In genomic region chr14:88168498-88169165, GRCh38 we compare ENCODE assay signal across 9 cellular contexts.
DNase-seq lines count a peak whose midpoint lies in the region; ATAC-seq, FAIRE-seq and TF ChIP-seq lines count a peak whose summit lies in the region.
"Had no signal": no experiment of that assay in that cellular context is flagged by ENCODE, and none has a peak within 500 bp of the region (broad histone marks: within the 10 kb centered on the region; RNA-seq: fewer than 3 reads in every experiment).

No MANE protein-coding gene starts in this region.

- FAIRE-seq in small intestine (lab: Jason Lieb, UNC), result no peak

- 38 to 62% methylated on average over 2 of the region's 3 CpGs for WGBS in gastroesophageal sphincter (ENCODE audit: low coverage in 1 of 2), 2 donors
- WGBS in small intestine, 3 donors, result 59 to 65% (median 61%) methylated on average over 3 of the region's 3 CpGs

- intact Hi-C loops in A673 (cut with micrococcal nuclease; ENCODE audit: unreplicated experiment), result loop anchor here (1.0 to 2.0 kb wide), 2 partner anchors 155 to 224 kb away; no protein-coding TSS in a partner anchor

- no peaks in the 10 kb centered on the region for H3K9me3 ChIP-seq in A673 (ENCODE audit: low read depth, low read length, poor library complexity, severe bottlenecking)
- H3K9me3 ChIP-seq in gastroesophageal sphincter, result peaks cover 0 to 10% (median 0%) of the 10 kb centered on the region in 3 donors
- H3K9me3 ChIP-seq in small intestine (ENCODE audit: control insufficient read depth, low read depth), result no peaks in the 10 kb centered on the region

- peak; percentile 68 for DNase-seq in A673 (ENCODE audit: low spot score)
- DNase-seq in NOMO-1 (lab: John Stamatoyannopoulos, UW; ENCODE audit: unreplicated experiment in 2 of 2), result peak; percentile 39 to 55
- peak; percentile 36 for DNase-seq in activated T-cell treated with anti-CD3 and anti-CD28 coated beads for 48 hours (ENCODE audit: low read depth)
- peak; percentile 71 for DNase-seq in small intestine
- no peak for DNase-seq in omental fat pad (ENCODE audit: low spot score)

- H3K36me3 ChIP-seq in A673 (ENCODE audit: insufficient read depth, low read length, poor library complexity, severe bottlenecking) (no peaks in the 10 kb centered on the region), gastroesophageal sphincter (no peaks in the 10 kb centered on the region), small intestine (ENCODE audit: control insufficient read depth in 2 of 2, insufficient read depth in 2 of 2, low read length in 2 of 2) (no peaks in the 10 kb centered on the region)

- H3K27me3 ChIP-seq in A673 (replicated peaks; ENCODE audit: insufficient read depth, low read depth, low read length, poor library complexity) (no peaks in the 10 kb centered on the region), gastroesophageal sphincter (no peaks in the 10 kb centered on the region), small intestine (ENCODE audit: control insufficient read depth in 2 of 2, insufficient read depth in 2 of 2, low read length in 2 of 2) (peaks cover 0 to 2% of the 10 kb centered on the region in 2 donors)

- TF ChIP-seq CTCF in A673 (conservative IDR thresholded peaks at IDR 0.05; ENCODE audit: low read depth, low read length), result peak; percentile 77
- TF ChIP-seq CTCF in gastroesophageal sphincter (IDR thresholded peaks at IDR 0.05), result peak in 2 of 4 experiments; percentile 10 to 60
- TF ChIP-seq CTCF in omental fat pad (IDR thresholded peaks at IDR 0.05), result no peak

- TF ChIP-seq POLR2A in GM18505 (IDR thresholded peaks at IDR 0.05; ENCODE audit: borderline replicate concordance, extremely low read depth, insufficient read depth, insufficient read length) (no peak), gastroesophageal sphincter (IDR thresholded peaks at IDR 0.05) (no peak)

- no TSS peak for BruUV-seq in A673 (replicated peaks; lab: Mats Ljungman, UMichigan)

- CTCF ChIA-PET in A673 (lab: Charles Lee), result interaction anchor here (0.5 to 1.8 kb wide), 5 partner anchors 21 to 224 kb away, joined by 3 to 26 read pairs (median 3); no protein-coding TSS in a partner anchor

- no peak overlapping the region for H3K27ac ChIP-seq in A673 (ENCODE audit: low read depth, low read length, poor library complexity, severe bottlenecking)
- no peak overlapping the region for H3K27ac ChIP-seq in gastroesophageal sphincter
- no peak overlapping the region for H3K27ac ChIP-seq in small intestine (ENCODE audit: low read depth in 1 of 2, low read length in 1 of 2)
- H3K27ac ChIP-seq: skin epidermis had no signal

- peak; percentile 89 for ATAC-seq in GM18505 (IDR thresholded peaks at IDR 0.05; ENCODE audit: unreplicated experiment)
- ATAC-seq in HG02970 (IDR thresholded peaks at IDR 0.05; ENCODE audit: low FRiP score, unreplicated experiment), result peak; percentile 77
- peak; percentile 53 for ATAC-seq in gastroesophageal sphincter
- no peak for ATAC-seq in omental fat pad (ENCODE audit: low FRiP score)

- H3K4me3 ChIP-seq in A673 (ENCODE audit: low read depth, low read length, poor library complexity, severe bottlenecking) (no peak overlapping the region), gastroesophageal sphincter (no peak overlapping the region), small intestine (ENCODE audit: low read depth in 1 of 2, low read length in 2 of 2) (no peak overlapping the region)
- H3K4me3 ChIP-seq: skin epidermis had no signal

- POLR2A ChIA-PET in A673 (lab: Charles Lee; ENCODE audit: low non-redundant PET), result no interaction called here

- H3K4me1 ChIP-seq in A673 (ENCODE audit: insufficient read depth, low read length, poor library complexity, severe bottlenecking) (no peaks in the 10 kb centered on the region), gastroesophageal sphincter (no peaks in the 10 kb centered on the region), small intestine (ENCODE audit: control insufficient read depth in 2 of 2, insufficient read depth in 1 of 2, low read depth in 1 of 2, low read length in 1 of 2) (peaks cover 0 to 3% of the 10 kb centered on the region in 2 donors)

- no peak for TF ChIP-seq EP300 in gastroesophageal sphincter (IDR thresholded peaks at IDR 0.05)
